Comparison of ENCODE assay signal across 25 cellular contexts in the genomic region with DNA sequence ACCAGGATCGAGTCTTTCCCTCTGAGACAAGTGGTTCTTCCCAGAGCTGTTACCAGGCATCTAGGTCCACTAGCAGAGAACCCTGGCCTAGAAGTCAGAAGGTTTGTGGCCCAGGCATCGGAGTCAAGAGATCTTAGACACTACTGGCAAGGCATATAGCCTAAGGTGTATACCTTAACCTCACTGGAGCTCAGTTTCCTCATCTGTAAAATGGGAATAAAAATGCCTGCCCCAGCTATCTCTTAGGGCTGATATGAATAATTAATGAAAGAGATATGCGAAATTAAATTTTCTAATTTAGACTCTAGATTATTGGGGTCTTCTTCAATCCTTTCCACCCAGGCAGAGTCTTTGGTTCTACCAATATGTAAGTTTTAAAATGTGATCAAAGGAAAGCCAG.
DNase-seq lines count a peak whose midpoint lies in the region; ATAC-seq, FAIRE-seq and TF ChIP-seq lines count a peak whose summit lies in the region.
"Had no signal": no experiment of that assay in that cellular context is flagged by ENCODE, and none has a peak within 500 bp of the region (broad histone marks: within the 10 kb centered on the region; RNA-seq: fewer than 3 reads in every experiment).

No MANE protein-coding gene starts in this region.

- H3K4ac ChIP-seq in mesendoderm (ENCODE audit: low read depth, low read length), result peak overlapping the region; percentile 25

- TF ChIP-seq CTCF in DOHH2 (IDR thresholded peaks at IDR 0.05; ENCODE audit: low read depth, low read length, poor library complexity, severe bottlenecking), result no peak
- TF ChIP-seq CTCF in K562 (IDR thresholded peaks at IDR 0.05 in 2 of 3, conservative IDR thresholded peaks at IDR 0.05 in 1 of 3; ENCODE audit: insufficient read depth in 2 of 3, low read depth in 1 of 3, low read length in 3 of 3), result no peak

- H3K27me3 ChIP-seq in BLaER1 treated with 17β-estradiol and CSF1 and Interleukin-3, amounts not matched to agents 10 nM and 100 nM, result no peaks in the 10 kb centered on the region
- no peaks in the 10 kb centered on the region for H3K27me3 ChIP-seq in DOHH2 (ENCODE audit: control insufficient read depth, low read length)
- no peaks in the 10 kb centered on the region for H3K27me3 ChIP-seq in K562 (ENCODE audit: control insufficient read depth in 2 of 2, insufficient read depth in 2 of 2, low read length in 2 of 2)
- H3K27me3 ChIP-seq in mesendoderm (ENCODE audit: insufficient read depth, low read length, poor library complexity), result no peaks in the 10 kb centered on the region

- in situ Hi-C loops in K562 (cut with MboI), result no loop called here

- H2BK120ac ChIP-seq in mesendoderm (ENCODE audit: low read depth, low read length), result peak overlapping the region; percentile 64

- H2AFZ ChIP-seq in K562 (ENCODE audit: low read depth, low read length), result no peak overlapping the region

- no peak for DNase-seq in K562 (ENCODE audit: extremely low read depth in 1 of 4, low spot score in 3 of 4)
- no peak for DNase-seq in mesendoderm
- DNase-seq in activated T-cell treated with anti-CD3 and anti-CD28 coated beads, Interleukin-2, amount 50 U/mL, for 4 hours, result no peak
- DNase-seq: AML-193; C1 segment of cervical spinal cord; Calu3; CD4-positive, alpha-beta memory T cell; CD4-positive, CD25-positive, alpha-beta regulatory T cell; CD8-positive, alpha-beta memory T cell; COR-L47; DMS79 treated with DMSO at 0.1 percent for 48 hours; EL; GDM1 had no signal

- no peak overlapping the region for H4K8ac ChIP-seq in mesendoderm (ENCODE audit: low read depth, low read length)

- H3K23ac ChIP-seq in mesendoderm (ENCODE audit: low read length), result no peak overlapping the region

- H2AK5ac ChIP-seq in mesendoderm (ENCODE audit: low read length), result no peak overlapping the region

- peaks cover 11% of the 10 kb centered on the region for H3K27me3 Mint-ChIP-seq in activated T-cell treated with anti-CD3 and anti-CD28 coated beads, Interleukin-2, amount 50 U/mL, for 4 hours (ENCODE audit: low read depth)

- no peaks in the 10 kb centered on the region for H4K20me1 ChIP-seq in BLaER1 treated with 17β-estradiol and CSF1 and Interleukin-3, amounts not matched to agents 10 nM and 100 nM
- no peaks in the 10 kb centered on the region for H4K20me1 ChIP-seq in DOHH2 (ENCODE audit: control insufficient read depth, insufficient read depth, low read depth, low read length)
- no peaks in the 10 kb centered on the region for H4K20me1 ChIP-seq in K562 (replicated peaks; ENCODE audit: control insufficient read depth, insufficient read depth, low read length)

- peaks cover 6% of the 10 kb centered on the region for H3K4me1 Mint-ChIP-seq in activated T-cell treated with anti-CD3 and anti-CD28 coated beads, Interleukin-2, amount 50 U/mL, for 4 hours (ENCODE audit: low read depth)

- H3F3A ChIP-seq in DOHH2 (ENCODE audit: control insufficient read depth, insufficient read depth), result peaks cover 7% of the 10 kb centered on the region; the same call in 1 of the 2 replicates

- no peaks in the 10 kb centered on the region for H3K9me3 Mint-ChIP-seq in activated T-cell treated with anti-CD3 and anti-CD28 coated beads, Interleukin-2, amount 50 U/mL, for 4 hours
- H3K9me3 Mint-ChIP-seq: CD4-positive, alpha-beta memory T cell; CD8-positive, alpha-beta memory T cell had no signal

- no peak for FAIRE-seq in K562 (lab: Jason Lieb, UNC)
- FAIRE-seq: A549, D721Med, GM12878, GM12892, GM18507 had no signal

- WGBS in K562 (ENCODE audit: insufficient coverage, low coverage, missing lambda C conversion rate), result 70% methylated on average over 3 of the region's 3 CpGs
- no CpG with 5 or more reads among the region's 3 CpGs for WGBS in mesendoderm (ENCODE audit: extremely low coverage, insufficient coverage, low lambda C conversion rate)

- H3K36me3 Mint-ChIP-seq in activated T-cell treated with anti-CD3 and anti-CD28 coated beads, Interleukin-2, amount 50 U/mL, for 4 hours (ENCODE audit: insufficient read depth), result no peaks in the 10 kb centered on the region
- H3K36me3 Mint-ChIP-seq: CD14-positive monocyte; CD4-positive, alpha-beta memory T cell; CD4-positive, CD25-positive, alpha-beta regulatory T cell; CD8-positive, alpha-beta memory T cell had no signal

- no peaks in the 10 kb centered on the region for H3K9me1 ChIP-seq in K562 (ENCODE audit: control insufficient read depth, insufficient read depth, low read length)

- POLR2A ChIA-PET in K562 (lab: Yijun Ruan, JAX), result interaction anchor here (0.5 to 1.1 kb wide), 6 partner anchors 9 to 216 kb away, joined by 3 to 5 read pairs (median 4); no protein-coding TSS in a partner anchor

- no peak overlapping the region for H3K4me3 ChIP-seq in BLaER1 treated with 17β-estradiol and CSF1 and Interleukin-3, amounts not matched to agents 10 nM and 100 nM
- H3K4me3 ChIP-seq in DOHH2 (ENCODE audit: low read length) (no peak overlapping the region), K562 (no peak overlapping the region), mesendoderm (ENCODE audit: low read length) (no peak overlapping the region)
- H3K4me3 ChIP-seq: A549, GM12878 had no signal

- H3K4me1 ChIP-seq in BLaER1 treated with 17β-estradiol and CSF1 and Interleukin-3, amounts not matched to agents 10 nM and 100 nM, result peaks cover 11 to 34% (median 20%) of the 10 kb centered on the region in 10 experiments
- H3K4me1 ChIP-seq in DOHH2 (ENCODE audit: control insufficient read depth, low read length), result peaks cover 41% of the 10 kb centered on the region
- H3K4me1 ChIP-seq in K562 (replicated peaks in 1 of 2; ENCODE audit: control insufficient read depth in 2 of 2, insufficient read depth in 2 of 2, low read length in 2 of 2), result peaks cover 37 to 70% of the 10 kb centered on the region in 2 experiments
- H3K4me1 ChIP-seq in mesendoderm (ENCODE audit: control insufficient read depth, low read depth, low read length), result peaks cover 6% of the 10 kb centered on the region

- no peaks in the 10 kb centered on the region for H3K9me3 ChIP-seq in BLaER1 treated with 17β-estradiol and CSF1 and Interleukin-3, amounts not matched to agents 10 nM and 100 nM (replicated peaks in 1 of 11)
- H3K9me3 ChIP-seq in DOHH2 (ENCODE audit: control insufficient read depth, insufficient read depth, low read length), result no peaks in the 10 kb centered on the region
- H3K9me3 ChIP-seq in K562 (replicated peaks; ENCODE audit: control insufficient read depth, insufficient read depth, low read depth, low read length), result no peaks in the 10 kb centered on the region
- H3K9me3 ChIP-seq: A549 had no signal

- CTCF ChIA-PET in K562 (lab: Yijun Ruan, JAX; ENCODE audit: low intra/inter-chr PET ratio), result no interaction called here

- intact Hi-C loops in K562 (cut with micrococcal nuclease), result no loop called here

- no peak overlapping the region for H3K18ac ChIP-seq in mesendoderm (ENCODE audit: low read length)

- no peak for TF ChIP-seq RAD21 in K562 (CRISPR knock-in tag; conservative IDR thresholded peaks at IDR 0.05 in 1 of 2, IDR thresholded peaks at IDR 0.05 in 1 of 2)

- no peak overlapping the region for H3K56ac ChIP-seq in mesendoderm (ENCODE audit: low read length)

- no peak overlapping the region for H3K9ac ChIP-seq in BLaER1 treated with 17β-estradiol and CSF1 and Interleukin-3, amounts not matched to agents 10 nM and 100 nM
- no peak overlapping the region for H3K9ac ChIP-seq in K562 (ENCODE audit: insufficient read depth in 1 of 2, low read depth in 2 of 2, low read length in 2 of 2)
- no peak overlapping the region for H3K9ac ChIP-seq in mesendoderm (ENCODE audit: low read length)

- ATAC-seq in K562, result no peak
- ATAC-seq in GM19467 (IDR thresholded peaks at IDR 0.05; ENCODE audit: unreplicated experiment), result no peak
- no peak for ATAC-seq in activated T-cell treated with anti-CD3 and anti-CD28 coated beads, Interleukin-2, amount 50 U/mL, for 4 hours
- no peak for ATAC-seq in GM21529 (IDR thresholded peaks at IDR 0.05; ENCODE audit: unreplicated experiment)
- ATAC-seq: A549, GM12878 had no signal

- no peaks in the 10 kb centered on the region for H3K79me1 ChIP-seq in mesendoderm (ENCODE audit: low read length)

- no peak for TF ChIP-seq POLR2A in K562 (conservative IDR thresholded peaks at IDR 0.05)

- H3K79me2 ChIP-seq in DOHH2 (ENCODE audit: control insufficient read depth, low read length) (no peaks in the 10 kb centered on the region), K562 (ENCODE audit: control insufficient read depth, insufficient read depth, low read length) (no peaks in the 10 kb centered on the region), mesendoderm (ENCODE audit: control insufficient read depth, insufficient read depth, low read length) (no peaks in the 10 kb centered on the region)

- H3K9me2 ChIP-seq in DOHH2 (replicated peaks; ENCODE audit: control insufficient read depth, low read length), result no peaks in the 10 kb centered on the region

- H4K5ac ChIP-seq in mesendoderm (ENCODE audit: low read length), result no peak overlapping the region

- no peak for TF ChIP-seq EP300 in K562 (IDR thresholded peaks at IDR 0.05; ENCODE audit: low read length)

- no peaks in the 10 kb centered on the region for H3K36me3 ChIP-seq in BLaER1 treated with 17β-estradiol and CSF1 and Interleukin-3, amounts not matched to agents 10 nM and 100 nM
- no peaks in the 10 kb centered on the region for H3K36me3 ChIP-seq in DOHH2 (ENCODE audit: control insufficient read depth, low read length)
- no peaks in the 10 kb centered on the region for H3K36me3 ChIP-seq in K562 (ENCODE audit: control insufficient read depth, insufficient read depth, low read length)
- no peaks in the 10 kb centered on the region for H3K36me3 ChIP-seq in mesendoderm (ENCODE audit: control insufficient read depth, insufficient read depth, low read length)

- no peak overlapping the region for H2BK15ac ChIP-seq in mesendoderm (replicated peaks; ENCODE audit: low read depth)

- H3K27ac ChIP-seq in BLaER1 treated with 17β-estradiol and CSF1 and Interleukin-3, amounts not matched to agents 10 nM and 100 nM, result no peak overlapping the region
- no peak overlapping the region for H3K27ac ChIP-seq in DOHH2 (ENCODE audit: low read depth, low read length)
- no peak overlapping the region for H3K27ac ChIP-seq in K562 (ENCODE audit: extremely low read depth, low read depth, low read length)
- H3K27ac ChIP-seq in mesendoderm (ENCODE audit: low read depth, low read length), result no peak overlapping the region
- H3K27ac ChIP-seq: 22Rv1, A549 had no signal

- peak overlapping the region in 6 of 11 experiments; percentile 4 to 81 (median 40); a peak in 7 of 22 replicates for H3K4me2 ChIP-seq in BLaER1 treated with 17β-estradiol and CSF1 and Interleukin-3, amounts not matched to agents 10 nM and 100 nM
- H3K4me2 ChIP-seq in DOHH2 (ENCODE audit: low read length) (peak overlapping the region; percentile 34; the same call in 1 of the 2 replicates), K562 (ENCODE audit: insufficient read depth, low read length) (no peak overlapping the region), mesendoderm (ENCODE audit: low read length) (no peak overlapping the region)
- H3K4me2 ChIP-seq: A549 had no signal

- BruUV-seq in K562 (replicated peaks; lab: Mats Ljungman, UMichigan), result no TSS peak

- H2BK5ac ChIP-seq in mesendoderm (ENCODE audit: low read length), result no peak overlapping the region

- H3K4me3 Mint-ChIP-seq in activated T-cell treated with anti-CD3 and anti-CD28 coated beads, Interleukin-2, amount 50 U/mL, for 4 hours, result no peak overlapping the region
- H3K4me3 Mint-ChIP-seq: B cell; CD14-positive monocyte; CD4-positive, alpha-beta memory T cell; CD4-positive, CD25-positive, alpha-beta regulatory T cell; CD8-positive, alpha-beta memory T cell had no signal

Comparison
In these comparisons a context has a peak if more than half of its experiments do, and no peak if none do; other contexts are left out.
1. H3K4me2 ChIP-seq: peak in BLaER1 treated with 17β-estradiol and CSF1 and Interleukin-3, amounts not matched to agents 10 nM and 100 nM (6 of 11) and DOHH2 (single experiment); none in K562 (single experiment) and mesendoderm (single experiment).